ENCODE assay signal across 22 cellular contexts in genomic region chr14:102699416-102700110, GRCh38.
DNase-seq lines count a peak whose midpoint lies in the region; ATAC-seq, FAIRE-seq and TF ChIP-seq lines count a peak whose summit lies in the region.
"Had no signal": no experiment of that assay in that cellular context is flagged by ENCODE, and none has a peak within 500 bp of the region (broad histone marks: within the 10 kb centered on the region; RNA-seq: fewer than 3 reads in every experiment).

No MANE protein-coding gene starts in this region.

- POLR2A ChIA-PET in endothelial cell of umbilical vein (lab: Charles Lee) = interaction anchor here (0.7 kb wide), 1 partner anchor 175 kb away, joined by 4 read pairs; no protein-coding TSS in a partner anchor

- H3K4me2 ChIP-seq in endothelial cell of umbilical vein (ENCODE audit: insufficient read depth, low read length) = peak overlapping the region; percentile 5

- H3K27ac ChIP-seq in endothelial cell of umbilical vein (ENCODE audit: insufficient read depth, low read depth, low read length) = no peak overlapping the region
- peak overlapping the region; percentile 0 for H3K27ac ChIP-seq in neutrophil
- H3K27ac ChIP-seq: Peyer's patch, SJSA1 had no signal

- no TSS peak for BruUV-seq in endothelial cell of umbilical vein (replicated peaks; lab: Mats Ljungman, UMichigan)

- H3K27me3 ChIP-seq in endothelial cell of umbilical vein (ENCODE audit: control insufficient read depth in 2 of 2, insufficient read depth in 2 of 2, low read length in 2 of 2) (no peaks in the 10 kb centered on the region), neutrophil (no peaks in the 10 kb centered on the region)
- H3K27me3 ChIP-seq: MG63, Peyer's patch, SJSA1 had no signal

- peaks cover 40% of the 10 kb centered on the region for H3K79me2 ChIP-seq in endothelial cell of umbilical vein (ENCODE audit: control insufficient read depth, insufficient read depth, low read length)

- peaks cover 19% of the 10 kb centered on the region for H3K4me1 Mint-ChIP-seq in activated naive CD4-positive, alpha-beta T cell treated with anti-CD3 and anti-CD28 coated beads for 36 hours (ENCODE audit: low read depth)

- H4K20me1 ChIP-seq in endothelial cell of umbilical vein (replicated peaks; ENCODE audit: control insufficient read depth, extremely low read depth, insufficient read depth, low read length) = no peaks in the 10 kb centered on the region

- no peak for ATAC-seq in HG02885 (IDR thresholded peaks at IDR 0.05; ENCODE audit: poor library complexity, unreplicated experiment)

- dilution Hi-C loops in endothelial cell of umbilical vein (cut with MboI; ENCODE audit: extremely low pct_ligation_motif_present, low sequenced_read_pairs) = no loop called here

- FAIRE-seq in endothelial cell of umbilical vein (lab: Jason Lieb, UNC) = peak; percentile 76
- FAIRE-seq: GM19239, H1 had no signal

- CTCF ChIA-PET in endothelial cell of umbilical vein (lab: Charles Lee) = interaction anchor here (0.5 to 1.6 kb wide), 7 partner anchors 14 to 226 kb away, joined by 3 to 7 read pairs (median 3); no protein-coding TSS in a partner anchor
- CTCF ChIA-PET in activated naive CD4-positive, alpha-beta T cell treated with anti-CD3 and anti-CD28 coated beads for 36 hours (lab: Charles Lee) = interaction anchor here (0.6 to 0.8 kb wide), 3 partner anchors 84 to 571 kb away, joined by 3 read pairs; no protein-coding TSS in a partner anchor

- no peak overlapping the region for H3K4me3 Mint-ChIP-seq in activated naive CD4-positive, alpha-beta T cell treated with anti-CD3 and anti-CD28 coated beads for 36 hours

- peak; percentile 51 for DNase-seq in GM03348 (ENCODE audit: low spot score)
- DNase-seq in NCI-H226 = peak; percentile 12
- DNase-seq in endothelial cell of umbilical vein (ENCODE audit: low read depth, low spot score) = peak; percentile 39
- DNase-seq in SKM-1 treated with dmso at 0.1 percent for 144 hours (lab: John Stamatoyannopoulos, UW; ENCODE audit: unreplicated experiment) = no peak
- no peak for DNase-seq in NCI-H2081 (lab: John Stamatoyannopoulos, UW)
- no peak for DNase-seq in activated naive CD4-positive, alpha-beta T cell treated with anti-CD3 and anti-CD28 coated beads for 36 hours
- DNase-seq: C1 segment of cervical spinal cord, DMS79 treated with DMSO at 0.1 percent for 48 hours, GDM1, Kasumi-1, MG63, NCI-H1048, NCI-H1436, NCI-H1930, NCI-H446 treated with DMSO at 0.1 percent for 48 hours, Peyer's patch, SW 1271 had no signal

- H3K9me3 ChIP-seq in endothelial cell of umbilical vein (replicated peaks; ENCODE audit: control insufficient read depth, insufficient read depth, low read length) (no peaks in the 10 kb centered on the region), neutrophil (no peaks in the 10 kb centered on the region)
- H3K9me3 ChIP-seq: MG63, Peyer's patch, SJSA1 had no signal

- no peak for TF ChIP-seq CTCF in endothelial cell of umbilical vein (IDR thresholded peaks at IDR 0.05; ENCODE audit: extremely low read depth in 1 of 2, insufficient read depth in 1 of 2, low read depth in 1 of 2, low read length in 2 of 2)
- TF ChIP-seq CTCF in neutrophil (IDR thresholded peaks at IDR 0.05) = no peak

- no peaks in the 10 kb centered on the region for H3K9me1 ChIP-seq in endothelial cell of umbilical vein (replicated peaks; ENCODE audit: control insufficient read depth, extremely low read depth, insufficient read depth, low read length)

- H3K9me3 Mint-ChIP-seq in activated naive CD4-positive, alpha-beta T cell treated with anti-CD3 and anti-CD28 coated beads for 36 hours = no peaks in the 10 kb centered on the region

- H3K4me3 ChIP-seq in endothelial cell of umbilical vein (replicated peaks in 1 of 3; ENCODE audit: insufficient read depth in 1 of 3, low read depth in 1 of 3, low read length in 3 of 3) (no peak overlapping the region), neutrophil (ENCODE audit: low read depth in 1 of 2, low read length in 1 of 2) (no peak overlapping the region)
- H3K4me3 ChIP-seq: MG63, Peyer's patch, SJSA1 had no signal

- no peak overlapping the region for H2AFZ ChIP-seq in endothelial cell of umbilical vein (ENCODE audit: low read depth, low read length)

- peaks cover 0 to 5% of the 10 kb centered on the region in 2 experiments for H3K36me3 ChIP-seq in endothelial cell of umbilical vein (ENCODE audit: control insufficient read depth in 2 of 2, extremely low read depth in 1 of 2, insufficient read depth in 2 of 2, low read length in 2 of 2)
- peaks cover 18% of the 10 kb centered on the region for H3K36me3 ChIP-seq in neutrophil

- H3K27ac Mint-ChIP-seq in activated naive CD4-positive, alpha-beta T cell treated with anti-CD3 and anti-CD28 coated beads for 36 hours = no peak overlapping the region

- no peak for TF ChIP-seq POLR2A in endothelial cell of umbilical vein (IDR thresholded peaks at IDR 0.05; ENCODE audit: low read depth, low read length)

- H3K36me3 Mint-ChIP-seq in activated naive CD4-positive, alpha-beta T cell treated with anti-CD3 and anti-CD28 coated beads for 36 hours (ENCODE audit: low read depth) = peaks cover 16% of the 10 kb centered on the region

- H3K4me1 ChIP-seq in endothelial cell of umbilical vein (ENCODE audit: control insufficient read depth, extremely low read depth, insufficient read depth, low read length) (peaks cover 18% of the 10 kb centered on the region), neutrophil (ENCODE audit: control insufficient read depth in 1 of 2, insufficient read depth in 1 of 2, low read depth in 1 of 2, low read length in 1 of 2) (peaks cover 35 to 55% of the 10 kb centered on the region in 2 experiments)
- H3K4me1 ChIP-seq: SJSA1 had no signal

- no peaks in the 10 kb centered on the region for H3K27me3 Mint-ChIP-seq in activated naive CD4-positive, alpha-beta T cell treated with anti-CD3 and anti-CD28 coated beads for 36 hours (ENCODE audit: low read depth)

- intact Hi-C loops in endothelial cell of umbilical vein (cut with micrococcal nuclease) = no loop called here
- intact Hi-C loops in activated naive CD4-positive, alpha-beta T cell treated with anti-CD3 and anti-CD28 coated beads for 36 hours (cut with micrococcal nuclease) = loop anchor here (5.0 kb wide), 1 partner anchor 378 kb away; no protein-coding TSS in a partner anchor

- no peak overlapping the region for H3K9ac ChIP-seq in endothelial cell of umbilical vein (replicated peaks; ENCODE audit: extremely low read depth, insufficient read depth, low read length)

TF ChIP-seq in endothelial cell of umbilical vein, 7 proteins besides CTCF, POLR2A, EP300 and RAD21:
- no peak for TF ChIP-seq MYC (IDR thresholded peaks at IDR 0.05; ENCODE audit: low read depth, low read length)
- peak; percentile 45 for TF ChIP-seq FOS (IDR thresholded peaks at IDR 0.05; ENCODE audit: borderline replicate concordance, insufficient read depth, low read length)

Comparison
In these comparisons a context has a peak if more than half of its experiments do, and no peak if none do; other contexts are left out.
1. DNase-seq: peak in GM03348 (single experiment), NCI-H226 (single experiment) and endothelial cell of umbilical vein (single experiment); none in SKM-1 treated with dmso at 0.1 percent for 144 hours (single experiment), NCI-H2081 (0 of 2) and activated naive CD4-positive, alpha-beta T cell treated with anti-CD3 and anti-CD28 coated beads for 36 hours (single experiment).